Comparison of ENCODE assay signal across 8 cellular contexts in the genomic region with DNA sequence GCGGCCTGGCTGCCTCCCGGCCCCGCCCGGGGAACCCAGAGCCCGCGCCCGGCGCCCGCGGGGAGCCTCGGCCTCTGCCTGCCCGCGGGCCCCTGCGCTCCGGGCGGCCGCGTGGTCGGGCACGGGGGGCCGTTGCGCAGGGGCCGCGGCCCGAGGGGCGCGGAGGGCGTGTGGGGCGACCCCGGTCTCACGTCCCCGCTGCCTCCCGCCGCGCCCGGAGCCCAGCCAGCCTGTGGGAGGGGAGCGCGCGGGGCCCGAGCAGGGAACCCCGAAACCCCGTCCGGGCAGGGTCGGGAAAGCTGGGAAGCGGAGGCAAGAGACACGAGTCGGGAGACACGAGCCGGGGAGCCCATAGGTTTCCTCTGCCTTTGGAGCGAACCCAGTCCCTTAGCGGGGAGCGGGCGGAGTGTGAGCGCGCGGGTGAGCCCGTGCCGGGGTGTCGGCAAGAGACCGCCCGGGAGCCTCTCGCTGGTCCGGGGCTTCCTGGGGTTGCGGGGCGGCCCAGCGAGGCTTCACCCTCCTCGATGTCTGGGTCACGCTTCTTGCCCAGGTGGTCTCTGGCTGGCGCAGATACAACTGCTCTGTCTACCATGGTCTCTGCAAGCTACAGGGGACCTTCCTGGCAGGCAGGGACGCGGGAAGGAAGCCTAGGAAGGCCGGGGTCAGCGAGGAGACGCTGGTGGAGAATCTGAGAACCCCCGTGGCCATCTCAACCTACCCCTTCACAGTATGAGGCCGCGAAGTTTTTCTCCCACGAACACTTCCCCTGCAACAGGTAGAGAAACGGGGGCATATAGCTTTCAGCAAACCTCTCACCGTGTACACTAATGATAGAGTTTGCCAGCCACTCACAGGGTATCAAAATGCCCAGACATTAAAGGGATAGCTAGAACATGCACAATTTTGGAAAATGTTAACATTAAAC.
DNase-seq lines count a peak whose midpoint lies in the region; ATAC-seq and FAIRE-seq lines count a peak whose summit lies in the region.

No MANE protein-coding gene starts in this region.

- H3K4me3 Mint-ChIP-seq in T-helper 1 cell treated with Interleukin-12 subunit alpha and Interleukin-12 subunit beta and Interleukin-4 antibody, amounts not matched to agents 30 μg/mL and 1 μg/mL, for 36 hours: peak overlapping the region; percentile 49
- peak overlapping the region; percentile 69 for H3K4me3 Mint-ChIP-seq in activated naive CD8-positive, alpha-beta T cell treated with anti-CD3 and anti-CD28 coated beads, Interleukin-2, amount 50 U/mL, for 24 hours

- no peak for FAIRE-seq in HTR-8/SVneo (lab: Jason Lieb, UNC)

- no peak overlapping the region for H3K27ac Mint-ChIP-seq in T-helper 1 cell treated with Interleukin-12 subunit alpha and Interleukin-12 subunit beta and Interleukin-4 antibody, amounts not matched to agents 30 μg/mL and 1 μg/mL, for 36 hours
- H3K27ac Mint-ChIP-seq in activated naive CD8-positive, alpha-beta T cell treated with anti-CD3 and anti-CD28 coated beads, Interleukin-2, amount 50 U/mL, for 24 hours: no peak overlapping the region

- H3K27me3 Mint-ChIP-seq in T-helper 1 cell treated with Interleukin-12 subunit alpha and Interleukin-12 subunit beta and Interleukin-4 antibody, amounts not matched to agents 30 μg/mL and 1 μg/mL, for 36 hours (ENCODE audit: low read depth): peaks cover 69% of the 10 kb centered on the region
- H3K27me3 Mint-ChIP-seq in activated naive CD8-positive, alpha-beta T cell treated with anti-CD3 and anti-CD28 coated beads, Interleukin-2, amount 50 U/mL, for 24 hours: peaks cover 50% of the 10 kb centered on the region

- ATAC-seq in activated naive CD8-positive, alpha-beta T cell treated with anti-CD3 and anti-CD28 coated beads, Interleukin-2, amount 50 U/mL, for 24 hours: peak; percentile 7
- ATAC-seq in GM21528 (IDR thresholded peaks at IDR 0.05; ENCODE audit: low FRiP score, unreplicated experiment) (no peak), HG03439 (IDR thresholded peaks at IDR 0.05; ENCODE audit: unreplicated experiment) (no peak)

- peak overlapping the region; percentile 57 for H3K4me3 ChIP-seq in iPS-20b (ENCODE audit: low read length)

- no peak overlapping the region for H3K9ac ChIP-seq in iPS-20b (ENCODE audit: low read depth, low read length)

- DNase-seq in T-helper 1 cell: no peak
- DNase-seq in HTR-8/SVneo (ENCODE audit: insufficient read length, low spot score): peak; percentile 33
- DNase-seq in activated naive CD8-positive, alpha-beta T cell treated with anti-CD3 and anti-CD28 coated beads, Interleukin-2, amount 50 U/mL, for 24 hours: peak; percentile 32
- DNase-seq in stimulated activated CD4-positive, alpha-beta T cell treated with anti-CD3 and anti-CD28 coated beads, Interleukin-4, amount 100 ng/mL, for 1 hour: peak; percentile 24

- H3K4me1 Mint-ChIP-seq in T-helper 1 cell treated with Interleukin-12 subunit alpha and Interleukin-12 subunit beta and Interleukin-4 antibody, amounts not matched to agents 30 μg/mL and 1 μg/mL, for 36 hours (ENCODE audit: low read depth): peaks cover 23% of the 10 kb centered on the region
- peaks cover 26% of the 10 kb centered on the region for H3K4me1 Mint-ChIP-seq in activated naive CD8-positive, alpha-beta T cell treated with anti-CD3 and anti-CD28 coated beads, Interleukin-2, amount 50 U/mL, for 24 hours

- no peak overlapping the region for H3K27ac ChIP-seq in iPS-20b (ENCODE audit: low read length)

- H3K4me1 ChIP-seq in iPS-20b (ENCODE audit: insufficient read depth, low read length): no peaks in the 10 kb centered on the region

- H3K36me3 Mint-ChIP-seq in T-helper 1 cell treated with Interleukin-12 subunit alpha and Interleukin-12 subunit beta and Interleukin-4 antibody, amounts not matched to agents 30 μg/mL and 1 μg/mL, for 36 hours (ENCODE audit: low read depth): no peaks in the 10 kb centered on the region
- H3K36me3 Mint-ChIP-seq in activated naive CD8-positive, alpha-beta T cell treated with anti-CD3 and anti-CD28 coated beads, Interleukin-2, amount 50 U/mL, for 24 hours (ENCODE audit: low read depth): no peaks in the 10 kb centered on the region

- no peaks in the 10 kb centered on the region for H3K9me3 Mint-ChIP-seq in T-helper 1 cell treated with Interleukin-12 subunit alpha and Interleukin-12 subunit beta and Interleukin-4 antibody, amounts not matched to agents 30 μg/mL and 1 μg/mL, for 36 hours
- no peaks in the 10 kb centered on the region for H3K9me3 Mint-ChIP-seq in activated naive CD8-positive, alpha-beta T cell treated with anti-CD3 and anti-CD28 coated beads, Interleukin-2, amount 50 U/mL, for 24 hours

- no peaks in the 10 kb centered on the region for H3K9me3 ChIP-seq in iPS-20b (ENCODE audit: insufficient read depth, low read depth, low read length)

- no peaks in the 10 kb centered on the region for H3K36me3 ChIP-seq in iPS-20b (ENCODE audit: insufficient read depth, low read depth, low read length)

- H3K27me3 ChIP-seq in iPS-20b (ENCODE audit: insufficient read depth, low read length): peaks cover 79% of the 10 kb centered on the region

Comparison
In these comparisons a context has a peak if more than half of its experiments do, and no peak if none do; other contexts are left out.
1. DNase-seq: peak in HTR-8/SVneo (single experiment), activated naive CD8-positive, alpha-beta T cell treated with anti-CD3 and anti-CD28 coated beads, Interleukin-2, amount 50 U/mL, for 24 hours (single experiment) and stimulated activated CD4-positive, alpha-beta T cell treated with anti-CD3 and anti-CD28 coated beads, Interleukin-4, amount 100 ng/mL, for 1 hour (single experiment); none in T-helper 1 cell (0 of 5).